In genomic region chr18:35616664-35617423, GRCh38 we compare ENCODE assay signal across 8 cellular contexts. TPM values are rescaled to one million over a fixed set of nuclear protein-coding genes. Genes with fewer than 3 reads are reported as not detected.
A peak's percentile ranks its signal among the peaks of the same experiment; 100 is the strongest.
DNase-seq lines count a peak whose midpoint lies in the region; ATAC-seq, FAIRE-seq and TF ChIP-seq lines count a peak whose summit lies in the region.

No MANE protein-coding gene starts in this region.

- H3K27ac ChIP-seq in HCT116 (ENCODE audit: low read depth, low read length), result no peak overlapping the region
- H3K27ac ChIP-seq in MM.1S (ENCODE audit: low read length), result peak overlapping the region; percentile 46; the same call in 1 of the 2 replicates
- peak overlapping the region; percentile 98 for H3K27ac ChIP-seq in endothelial cell of umbilical vein (ENCODE audit: insufficient read depth, low read depth, low read length)
- no peak overlapping the region for H3K27ac ChIP-seq in vagina

- H3K9me2 ChIP-seq in HCT116 (ENCODE audit: insufficient read depth), result no peaks in the 10 kb centered on the region
- no peaks in the 10 kb centered on the region for H3K9me2 ChIP-seq in MM.1S (replicated peaks; ENCODE audit: insufficient read depth, low read length)

- no peak for TF ChIP-seq CTCF in GM10248 (IDR thresholded peaks at IDR 0.05; ENCODE audit: control extremely low read depth, extremely low read depth, low read depth, missing control alignments)
- TF ChIP-seq CTCF in HCT116 (IDR thresholded peaks at IDR 0.05 in 2 of 3, conservative IDR thresholded peaks at IDR 0.05 in 1 of 3; ENCODE audit: borderline replicate concordance in 1 of 3, insufficient read depth in 1 of 3, low read depth in 2 of 3, low read length in 2 of 3), result no peak
- TF ChIP-seq CTCF in MM.1S (IDR thresholded peaks at IDR 0.05; ENCODE audit: low read length), result no peak
- TF ChIP-seq CTCF in endothelial cell of umbilical vein (IDR thresholded peaks at IDR 0.05; ENCODE audit: extremely low read depth in 1 of 2, insufficient read depth in 1 of 2, low read depth in 1 of 2, low read length in 2 of 2), result no peak
- no peak for TF ChIP-seq CTCF in vagina (IDR thresholded peaks at IDR 0.05)

- BruUV-seq in HCT116 (replicated peaks; lab: Mats Ljungman, UMichigan) (no TSS peak), endothelial cell of umbilical vein (replicated peaks; lab: Mats Ljungman, UMichigan) (TSS peak; percentile 96)

- CTCF ChIA-PET in GM10248 (lab: Yijun Ruan, JAX) (interaction anchor here (0.9 to 1.7 kb wide), 4 partner anchors 18 to 385 kb away, joined by 3 to 4 read pairs (median 3); no protein-coding TSS in a partner anchor), HCT116 (lab: Charles Lee) (no interaction called here), endothelial cell of umbilical vein (lab: Charles Lee) (interaction anchor here (0.6 to 1.7 kb wide), 6 partner anchors 11 to 230 kb away, joined by 3 to 8 read pairs (median 4); partner anchors contain the start of gene GALNT1)

- H3K27me3 ChIP-seq in HCT116 (ENCODE audit: insufficient read depth, low read length) (no peaks in the 10 kb centered on the region), MM.1S (replicated peaks; ENCODE audit: insufficient read depth, low read length) (no peaks in the 10 kb centered on the region), endothelial cell of umbilical vein (ENCODE audit: control insufficient read depth in 2 of 2, insufficient read depth in 2 of 2, low read length in 2 of 2) (no peaks in the 10 kb centered on the region), vagina (no peaks in the 10 kb centered on the region)

- peaks cover 8 to 22% of the 10 kb centered on the region in 2 donors for H3K4me1 Mint-ChIP-seq in natural killer cell treated with Interleukin-12 subunit alpha and Interleukin-12 subunit beta and Interleukin-15 and Interleukin-18, amount 100 ng/mL, for 72 hours (ENCODE audit: low read depth in 2 of 2)

- RAD21 ChIA-PET in HCT116 (lab: Charles Lee; ENCODE audit: low non-redundant PET in 1 of 2, low total read pairs in 2 of 2, uncharacterized antibody in 2 of 2, unreplicated experiment in 2 of 2), result no interaction called here

- no peaks in the 10 kb centered on the region for H3K9me1 ChIP-seq in endothelial cell of umbilical vein (replicated peaks; ENCODE audit: control insufficient read depth, extremely low read depth, insufficient read depth, low read length)

- no peak overlapping the region for H3K27ac Mint-ChIP-seq in natural killer cell treated with Interleukin-12 subunit alpha and Interleukin-12 subunit beta and Interleukin-15 and Interleukin-18, amount 100 ng/mL, for 72 hours

- H3K9ac ChIP-seq in HCT116 (ENCODE audit: low read length), result no peak overlapping the region
- H3K9ac ChIP-seq in MM.1S (ENCODE audit: low read length), result 0 out of 2 replicates have a peak overlapping the region, but pooled peaks have one; percentile 9
- H3K9ac ChIP-seq in endothelial cell of umbilical vein (replicated peaks; ENCODE audit: extremely low read depth, insufficient read depth, low read length), result peak overlapping the region; percentile 86

- DNase-seq in GM10248 (ENCODE audit: extremely low spot score) (peak; percentile 61), HCT116 (ENCODE audit: low read depth, low spot score) (no peak), MM.1S (peak; percentile 25), endothelial cell of umbilical vein (ENCODE audit: low read depth, low spot score) (peak; percentile 95), stromal cell of bone marrow (ENCODE audit: low read depth) (peak; percentile 85), vagina (ENCODE audit: extremely low spot score in 2 of 2) (no peak)
- DNase-seq in activated CD4-positive, alpha-beta T cell treated with anti-CD3 and anti-CD28 coated beads, Interleukin-2, amount 50 U/mL, for 4 hours, result peak; percentile 60 to 70
- DNase-seq in natural killer cell treated with Interleukin-12 subunit alpha and Interleukin-12 subunit beta and Interleukin-15 and Interleukin-18, amount 100 ng/mL, for 72 hours (ENCODE audit: low spot score), result peak; percentile 78

- H2AFZ ChIP-seq in HCT116 (ENCODE audit: low read depth, low read length, poor library complexity, severe bottlenecking) (no peak overlapping the region), MM.1S (ENCODE audit: low read length) (no peak overlapping the region), endothelial cell of umbilical vein (ENCODE audit: low read depth, low read length) (no peak overlapping the region)

- peak; percentile 49 for ATAC-seq in HCT116
- peak; percentile 97 to 99 for ATAC-seq in natural killer cell treated with Interleukin-12 subunit alpha and Interleukin-12 subunit beta and Interleukin-15 and Interleukin-18, amount 100 ng/mL, for 72 hours

- H3K4me3 Mint-ChIP-seq in natural killer cell treated with Interleukin-12 subunit alpha and Interleukin-12 subunit beta and Interleukin-15 and Interleukin-18, amount 100 ng/mL, for 72 hours, result no peak overlapping the region

- H3K36me3 Mint-ChIP-seq in natural killer cell treated with Interleukin-12 subunit alpha and Interleukin-12 subunit beta and Interleukin-15 and Interleukin-18, amount 100 ng/mL, for 72 hours, result no peaks in the 10 kb centered on the region

- no peaks in the 10 kb centered on the region for H3F3A ChIP-seq in MM.1S (ENCODE audit: insufficient read depth, low read length)

- no peak overlapping the region for H3K4me3 ChIP-seq in HCT116 (replicated peaks in 1 of 2; ENCODE audit: low read depth in 1 of 2, low read length in 2 of 2)
- H3K4me3 ChIP-seq in MM.1S (ENCODE audit: low read length), result no peak overlapping the region
- H3K4me3 ChIP-seq in endothelial cell of umbilical vein (replicated peaks in 1 of 3; ENCODE audit: insufficient read depth in 1 of 3, low read depth in 1 of 3, low read length in 3 of 3), result peak overlapping the region in 1 of 3 experiments; percentile 54
- H3K4me3 ChIP-seq in vagina, result no peak overlapping the region

- TF ChIP-seq RAD21 in HCT116 (IDR thresholded peaks at IDR 0.05; ENCODE audit: low read depth), result no peak

- no peaks in the 10 kb centered on the region for H3K9me3 ChIP-seq in HCT116 (ENCODE audit: control insufficient read depth in 1 of 2, insufficient read depth in 1 of 2, low read depth in 1 of 2, low read length in 2 of 2)
- H3K9me3 ChIP-seq in MM.1S (replicated peaks; ENCODE audit: insufficient read depth, low read length), result no peaks in the 10 kb centered on the region
- H3K9me3 ChIP-seq in endothelial cell of umbilical vein (replicated peaks; ENCODE audit: control insufficient read depth, insufficient read depth, low read length), result no peaks in the 10 kb centered on the region
- no peaks in the 10 kb centered on the region for H3K9me3 ChIP-seq in vagina

- H3K4me1 ChIP-seq in HCT116 (ENCODE audit: control insufficient read depth in 1 of 2, insufficient read depth in 2 of 2, low read length in 2 of 2) (peaks cover 2 to 6% of the 10 kb centered on the region in 2 experiments; a peak in 2 of 4 replicates), MM.1S (ENCODE audit: low read length) (peaks cover 6% of the 10 kb centered on the region), endothelial cell of umbilical vein (ENCODE audit: control insufficient read depth, extremely low read depth, insufficient read depth, low read length) (peaks cover 83% of the 10 kb centered on the region), vagina (peaks cover 57% of the 10 kb centered on the region)

- no peak for TF ChIP-seq POLR2A in HCT116 (IDR thresholded peaks at IDR 0.05; ENCODE audit: borderline replicate concordance, extremely low read depth, insufficient read depth, insufficient read length)
- TF ChIP-seq POLR2A in endothelial cell of umbilical vein (IDR thresholded peaks at IDR 0.05; ENCODE audit: low read depth, low read length), result peak; percentile 52
- no peak for TF ChIP-seq POLR2A in vagina (IDR thresholded peaks at IDR 0.05)

- POLR2A ChIA-PET in GM10248 (lab: Yijun Ruan, JAX) (no interaction called here), HCT116 (lab: Charles Lee) (no interaction called here), endothelial cell of umbilical vein (lab: Charles Lee) (interaction anchor here (1.0 to 1.6 kb wide), 2 partner anchors 33 to 35 kb away, joined by 3 to 5 read pairs; no protein-coding TSS in a partner anchor)

- H4K20me1 ChIP-seq in HCT116 (ENCODE audit: insufficient read depth) (no peaks in the 10 kb centered on the region), MM.1S (ENCODE audit: insufficient read depth, low read length) (no peaks in the 10 kb centered on the region), endothelial cell of umbilical vein (replicated peaks; ENCODE audit: control insufficient read depth, extremely low read depth, insufficient read depth, low read length) (no peaks in the 10 kb centered on the region)

- peak; percentile 78 for FAIRE-seq in endothelial cell of umbilical vein (lab: Jason Lieb, UNC)

- H3K79me2 ChIP-seq in HCT116 (ENCODE audit: insufficient read depth, low read length) (peaks cover 7% of the 10 kb centered on the region), MM.1S (ENCODE audit: low read length) (no peaks in the 10 kb centered on the region), endothelial cell of umbilical vein (ENCODE audit: control insufficient read depth, insufficient read depth, low read length) (peaks cover 91% of the 10 kb centered on the region)

- H3K27me3 Mint-ChIP-seq in natural killer cell treated with Interleukin-12 subunit alpha and Interleukin-12 subunit beta and Interleukin-15 and Interleukin-18, amount 100 ng/mL, for 72 hours, result no peaks in the 10 kb centered on the region

- H3K36me3 ChIP-seq in HCT116 (ENCODE audit: control insufficient read depth in 1 of 2, insufficient read depth in 2 of 2, low read length in 2 of 2) (no peaks in the 10 kb centered on the region), MM.1S (replicated peaks; ENCODE audit: insufficient read depth, low read length) (no peaks in the 10 kb centered on the region), endothelial cell of umbilical vein (ENCODE audit: control insufficient read depth in 2 of 2, extremely low read depth in 1 of 2, insufficient read depth in 2 of 2, low read length in 2 of 2) (no peaks in the 10 kb centered on the region), vagina (no peaks in the 10 kb centered on the region)

- H3K4me2 ChIP-seq in HCT116 (ENCODE audit: low read length) (no peak overlapping the region), MM.1S (ENCODE audit: low read depth, low read length) (peak overlapping the region; percentile 36; the same call in 1 of the 2 replicates), endothelial cell of umbilical vein (ENCODE audit: insufficient read depth, low read length) (peak overlapping the region; percentile 80)

- no peaks in the 10 kb centered on the region for H3K9me3 Mint-ChIP-seq in natural killer cell treated with Interleukin-12 subunit alpha and Interleukin-12 subunit beta and Interleukin-15 and Interleukin-18, amount 100 ng/mL, for 72 hours

- intact Hi-C loops in HCT116 (cut with micrococcal nuclease), result no loop called here
- intact Hi-C loops in endothelial cell of umbilical vein (cut with micrococcal nuclease), result loop anchor here (1.0 to 10.0 kb wide), 6 partner anchors 11 to 542 kb away; no protein-coding TSS in a partner anchor
- intact Hi-C loops in vagina (cut with DNase I), result no loop called here

- dilution Hi-C loops in endothelial cell of umbilical vein (cut with MboI; ENCODE audit: extremely low pct_ligation_motif_present, low sequenced_read_pairs), result no loop called here

RNA-seq across cellular contexts. Expression of gene GALNT1, which starts 35.3 kb away (rescaled TPM):
- 54.7 TPM for total RNA-seq in HCT116 (2021; ENCODE audit: unreplicated experiment)
- 15.3 and 21.2 TPM in 2 replicates for polyA plus RNA-seq in HCT116 (2012)
- 337 and 360 TPM in 2 replicates for total RNA-seq in endothelial cell of umbilical vein
- 67.7 and 89.9 TPM in 2 replicates for polyA plus RNA-seq in endothelial cell of umbilical vein
- polyA plus RNA-seq in endothelial cell of umbilical vein (2011; cell fraction: cytosol; rRNA removed), result 139 and 144 TPM in 2 replicates
- polyA plus RNA-seq in endothelial cell of umbilical vein (2011; cell fraction: nucleus; rRNA removed), result 61.6 and 91.9 TPM in 2 replicates
- 237 and 304 TPM in 2 replicates for polyA plus RNA-seq in endothelial cell of umbilical vein (2012)
- polyA minus RNA-seq in endothelial cell of umbilical vein, result 254 and 269 TPM in 2 replicates
- polyA minus RNA-seq in endothelial cell of umbilical vein (2011; cell fraction: cytosol; rRNA and poly(A)+ RNA removed), result 19.5 TPM
- 119 and 168 TPM in 2 replicates for polyA minus RNA-seq in endothelial cell of umbilical vein (2011; cell fraction: nucleus; rRNA and poly(A)+ RNA removed)
- 10 to 100 TPM; 60.2 to 72.7 TPM for total RNA-seq in natural killer cell treated with Interleukin-12 subunit alpha and Interleukin-12 subunit beta and Interleukin-15 and Interleukin-18, amount 100 ng/mL, for 72 hours
- total RNA-seq in vagina, result 29.2 TPM

Comparison
In these comparisons a context has a peak if more than half of its experiments do, and no peak if none do; other contexts are left out.
1. DNase-seq: peak in GM10248 (single experiment), MM.1S (single experiment), activated CD4-positive, alpha-beta T cell treated with anti-CD3 and anti-CD28 coated beads, Interleukin-2, amount 50 U/mL, for 4 hours (2 of 2), endothelial cell of umbilical vein (single experiment), natural killer cell treated with Interleukin-12 subunit alpha and Interleukin-12 subunit beta and Interleukin-15 and Interleukin-18, amount 100 ng/mL, for 72 hours (single experiment) and stromal cell of bone marrow (single experiment); none in HCT116 (single experiment) and vagina (0 of 2).
2. H3K27ac ChIP-seq: peak in MM.1S (single experiment) and endothelial cell of umbilical vein (single experiment); none in HCT116 (single experiment) and vagina (single experiment).